ENCODE assay signal across 9 cellular contexts in the genomic region with DNA sequence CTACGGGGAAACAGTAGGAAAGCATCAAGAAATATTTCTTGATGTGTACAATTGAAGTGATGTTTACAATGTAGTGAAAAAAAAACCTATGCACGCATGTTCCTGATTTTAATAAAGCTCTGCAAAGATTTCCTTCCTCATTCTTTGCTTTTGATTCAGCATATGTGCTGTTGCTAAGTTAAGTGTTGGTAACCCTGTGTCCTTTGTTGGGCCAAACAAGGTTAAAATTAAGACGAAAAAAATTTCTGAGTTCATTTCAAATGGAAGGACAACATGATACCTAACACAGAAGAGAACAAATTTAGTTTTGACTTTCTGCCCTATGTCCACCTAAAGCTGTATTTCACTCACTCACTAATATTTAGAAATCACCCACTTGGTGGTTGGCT.
A peak's percentile ranks its signal among the peaks of the same experiment; 100 is the strongest.
DNase-seq lines count a peak whose midpoint lies in the region; ATAC-seq, FAIRE-seq and TF ChIP-seq lines count a peak whose summit lies in the region.
"Had no signal": no experiment of that assay in that cellular context is flagged by ENCODE, and none has a peak within 500 bp of the region (broad histone marks: within the 10 kb centered on the region; RNA-seq: fewer than 3 reads in every experiment).

No MANE protein-coding gene starts in this region.

- no peak for TF ChIP-seq POLR2A in K562 (conservative IDR thresholded peaks at IDR 0.05)
- TF ChIP-seq POLR2A in erythroblast (IDR thresholded peaks at IDR 0.05; ENCODE audit: low read length), result no peak

- peak overlapping the region; percentile 100 for H3K27ac Mint-ChIP-seq in CD8-positive, alpha-beta T cell
- peak overlapping the region; percentile 90 to 100 (median 99) for H3K27ac Mint-ChIP-seq in naive thymus-derived CD4-positive, alpha-beta T cell

- no peak for ATAC-seq in CD8-positive, alpha-beta T cell
- ATAC-seq in HG03565 (IDR thresholded peaks at IDR 0.05; ENCODE audit: unreplicated experiment) (peak; percentile 1), K562 (no peak), HG03196 (IDR thresholded peaks at IDR 0.05; ENCODE audit: unreplicated experiment) (no peak)
- no peak for ATAC-seq in naive thymus-derived CD4-positive, alpha-beta T cell

- H3K79me2 ChIP-seq in K562 (ENCODE audit: control insufficient read depth, insufficient read depth, low read length), result peaks cover 92% of the 10 kb centered on the region

- no peak for FAIRE-seq in K562 (lab: Jason Lieb, UNC)

- H3K27ac ChIP-seq in CD8-positive, alpha-beta T cell (ENCODE audit: low read depth, low read length), result peak overlapping the region; percentile 82
- H3K27ac ChIP-seq in K562 (ENCODE audit: extremely low read depth, low read depth, low read length), result peak overlapping the region; percentile 41; the same call in 1 of the 3 replicates
- H3K27ac ChIP-seq in naive thymus-derived CD4-positive, alpha-beta T cell (ENCODE audit: low read depth, low read length), result peak overlapping the region; percentile 97
- H3K27ac ChIP-seq: SK-N-MC had no signal

- no peak for TF ChIP-seq CTCF in CD8-positive, alpha-beta T cell (IDR thresholded peaks at IDR 0.05)
- no peak for TF ChIP-seq CTCF in K562 (IDR thresholded peaks at IDR 0.05 in 2 of 3, conservative IDR thresholded peaks at IDR 0.05 in 1 of 3; ENCODE audit: insufficient read depth in 2 of 3, low read depth in 1 of 3, low read length in 3 of 3)

- H3K36me3 Mint-ChIP-seq in CD8-positive, alpha-beta T cell, result peaks cover 71% of the 10 kb centered on the region
- peaks cover 10 to 59% (median 34%) of the 10 kb centered on the region in 5 donors for H3K36me3 Mint-ChIP-seq in naive thymus-derived CD4-positive, alpha-beta T cell

- H3K4me3 ChIP-seq in CD8-positive, alpha-beta T cell (ENCODE audit: low read depth, low read length), result peak overlapping the region; percentile 61
- no peak overlapping the region for H3K4me3 ChIP-seq in K562
- H3K4me3 ChIP-seq in naive thymus-derived CD4-positive, alpha-beta T cell (ENCODE audit: low read length), result peak overlapping the region; percentile 67
- H3K4me3 ChIP-seq: SK-N-MC had no signal

- H3K36me3 ChIP-seq in CD8-positive, alpha-beta T cell (ENCODE audit: insufficient read depth, low read length), result peaks cover 2% of the 10 kb centered on the region
- peaks cover 85% of the 10 kb centered on the region for H3K36me3 ChIP-seq in K562 (ENCODE audit: control insufficient read depth, insufficient read depth, low read length)
- peaks cover 5 to 27% (median 8%) of the 10 kb centered on the region in 3 experiments for H3K36me3 ChIP-seq in naive thymus-derived CD4-positive, alpha-beta T cell (ENCODE audit: control insufficient read depth in 2 of 3, insufficient read depth in 3 of 3, low read length in 3 of 3)

- CTCF ChIA-PET in CD8-positive, alpha-beta T cell (lab: Charles Lee), result interaction anchor here (0.7 to 2.4 kb wide), 9 partner anchors 9 to 117 kb away, joined by 3 to 22 read pairs (median 6); no protein-coding TSS in a partner anchor
- CTCF ChIA-PET in K562 (lab: Yijun Ruan, JAX; ENCODE audit: low intra/inter-chr PET ratio), result no interaction called here
- CTCF ChIA-PET in naive thymus-derived CD4-positive, alpha-beta T cell (lab: Charles Lee), result interaction anchor here (1.1 to 4.2 kb wide), 5 partner anchors 12 to 102 kb away, joined by 4 to 57 read pairs (median 6); no protein-coding TSS in a partner anchor

- no peak for TF ChIP-seq EP300 in K562 (IDR thresholded peaks at IDR 0.05; ENCODE audit: low read length)

- DNase-seq in CD8-positive, alpha-beta T cell, result no peak
- no peak for DNase-seq in K562 (ENCODE audit: extremely low read depth in 1 of 4, low spot score in 3 of 4)
- peak in 5 of 9 donors; percentile 9 to 58 (median 42) for DNase-seq in naive thymus-derived CD4-positive, alpha-beta T cell
- no peak for DNase-seq in DMS 273 treated with DMSO at 0.1 percent for 48 hours (lab: John Stamatoyannopoulos, UW)
- no peak for DNase-seq in NK-92 treated with Interleukin-12 subunit alpha and Interleukin-12 subunit beta, amount 100 ng/mL, for 24 hours (lab: John Stamatoyannopoulos, UW)
- no peak for DNase-seq in erythroblast (lab: John Stamatoyannopoulos, UW)

- no peaks in the 10 kb centered on the region for H3K27me3 Mint-ChIP-seq in CD8-positive, alpha-beta T cell (ENCODE audit: low read depth)
- peaks cover 0 to 2% (median 0%) of the 10 kb centered on the region in 5 donors for H3K27me3 Mint-ChIP-seq in naive thymus-derived CD4-positive, alpha-beta T cell

- H3K27me3 ChIP-seq in CD8-positive, alpha-beta T cell (ENCODE audit: insufficient read depth, low read length), result no peaks in the 10 kb centered on the region
- H3K27me3 ChIP-seq in K562 (ENCODE audit: control insufficient read depth in 2 of 2, insufficient read depth in 2 of 2, low read length in 2 of 2), result no peaks in the 10 kb centered on the region
- no peaks in the 10 kb centered on the region for H3K27me3 ChIP-seq in naive thymus-derived CD4-positive, alpha-beta T cell (ENCODE audit: control insufficient read depth in 2 of 2, insufficient read depth in 2 of 2, low read length in 2 of 2)

- in situ Hi-C loops in K562 (cut with MboI), result no loop called here

- no peak overlapping the region; the same call in 1 of the 2 replicates for H3K4me2 ChIP-seq in K562 (ENCODE audit: insufficient read depth, low read length)

- H3K4me1 ChIP-seq in CD8-positive, alpha-beta T cell (ENCODE audit: insufficient read depth, low read length), result peaks cover 83% of the 10 kb centered on the region
- H3K4me1 ChIP-seq in K562 (replicated peaks in 1 of 2; ENCODE audit: control insufficient read depth in 2 of 2, insufficient read depth in 2 of 2, low read length in 2 of 2), result peaks cover 0 to 16% of the 10 kb centered on the region in 2 experiments; a peak in 3 of 5 replicates
- peaks cover 64 to 68% of the 10 kb centered on the region in 2 donors for H3K4me1 ChIP-seq in naive thymus-derived CD4-positive, alpha-beta T cell (ENCODE audit: control insufficient read depth in 2 of 2, insufficient read depth in 2 of 2, low read length in 2 of 2)

- 71% methylated on average over 3 of the region's 3 CpGs for WGBS in K562 (ENCODE audit: insufficient coverage, low coverage, missing lambda C conversion rate)

- no peaks in the 10 kb centered on the region for H3K9me1 ChIP-seq in K562 (ENCODE audit: control insufficient read depth, insufficient read depth, low read length)

- peaks cover 86% of the 10 kb centered on the region for H3K4me1 Mint-ChIP-seq in CD8-positive, alpha-beta T cell (ENCODE audit: low read depth)
- peaks cover 62 to 91% (median 86%) of the 10 kb centered on the region in 7 donors for H3K4me1 Mint-ChIP-seq in naive thymus-derived CD4-positive, alpha-beta T cell

- peak overlapping the region in 1 of 2 experiments; percentile 60; a peak in 1 of 4 replicates for H3K9ac ChIP-seq in K562 (ENCODE audit: insufficient read depth in 1 of 2, low read depth in 2 of 2, low read length in 2 of 2)

- intact Hi-C loops in CD8-positive, alpha-beta T cell (cut with DNase I, micrococcal nuclease), result loop anchor here (1.0 to 2.0 kb wide), 4 partner anchors 14 to 63 kb away; a partner anchor contains a TSS
- intact Hi-C loops in K562 (cut with micrococcal nuclease), result no loop called here
- intact Hi-C loops in naive thymus-derived CD4-positive, alpha-beta T cell (cut with micrococcal nuclease), result loop anchor here (1.0 to 5.0 kb wide), 8 partner anchors 18 to 1757 kb away; a partner anchor contains a TSS

- no TSS peak for BruUV-seq in K562 (replicated peaks; lab: Mats Ljungman, UMichigan)

- no peaks in the 10 kb centered on the region for H3K9me3 Mint-ChIP-seq in CD8-positive, alpha-beta T cell
- H3K9me3 Mint-ChIP-seq in naive thymus-derived CD4-positive, alpha-beta T cell, result peaks cover 0 to 4% (median 0%) of the 10 kb centered on the region in 11 donors

- no peak for TF ChIP-seq RAD21 in K562 (CRISPR knock-in tag; conservative IDR thresholded peaks at IDR 0.05 in 1 of 2, IDR thresholded peaks at IDR 0.05 in 1 of 2)

- POLR2A ChIA-PET in CD8-positive, alpha-beta T cell (lab: Charles Lee), result interaction anchor here (0.6 to 8.9 kb wide), 22 partner anchors 11 to 1613 kb away, joined by 3 to 239 read pairs (median 8); a partner anchor contains a TSS
- POLR2A ChIA-PET in K562 (lab: Yijun Ruan, JAX), result interaction anchor here (0.7 to 1.6 kb wide), 5 partner anchors 12 to 161 kb away, joined by 3 to 5 read pairs (median 4); no protein-coding TSS in a partner anchor
- POLR2A ChIA-PET in naive thymus-derived CD4-positive, alpha-beta T cell (lab: Charles Lee), result interaction anchor here (0.6 to 5.6 kb wide), 24 partner anchors 11 to 239 kb away, joined by 3 to 426 read pairs (median 7); a partner anchor contains a TSS

- H3K4me3 Mint-ChIP-seq in CD8-positive, alpha-beta T cell, result peak overlapping the region; percentile 92
- peak overlapping the region; percentile 85 to 96 (median 90) for H3K4me3 Mint-ChIP-seq in naive thymus-derived CD4-positive, alpha-beta T cell

- no peak overlapping the region for H2AFZ ChIP-seq in K562 (ENCODE audit: low read depth, low read length)

- no peaks in the 10 kb centered on the region for H3K9me3 ChIP-seq in CD8-positive, alpha-beta T cell (ENCODE audit: low read length)
- no peaks in the 10 kb centered on the region for H3K9me3 ChIP-seq in K562 (replicated peaks; ENCODE audit: control insufficient read depth, insufficient read depth, low read depth, low read length)
- H3K9me3 ChIP-seq in naive thymus-derived CD4-positive, alpha-beta T cell (ENCODE audit: control insufficient read depth in 2 of 3, low read length in 3 of 3), result no peaks in the 10 kb centered on the region

- H4K20me1 ChIP-seq in K562 (replicated peaks; ENCODE audit: control insufficient read depth, insufficient read depth, low read length), result no peaks in the 10 kb centered on the region; the same call in 1 of the 2 replicates

TF ChIP-seq in K562, 482 proteins besides CTCF, POLR2A, EP300 and RAD21 (continues in another document):
- TF ChIP-seq TAF9B (IDR thresholded peaks at IDR 0.05; ENCODE audit: partially characterized antibody) (no peak), POLR2AphosphoS2 (IDR thresholded peaks at IDR 0.05; ENCODE audit: low read length) (no peak), TEAD1 (CRISPR knock-in tag; IDR thresholded peaks at IDR 0.05) (no peak), MAFF (IDR thresholded peaks at IDR 0.05; ENCODE audit: low read length) (no peak), ZNF586 (CRISPR knock-in tag; conservative IDR thresholded peaks at IDR 0.05) (no peak), ZNF224 (CRISPR knock-in tag; IDR thresholded peaks at IDR 0.05) (no peak)
- TF ChIP-seq, protein P1, sequence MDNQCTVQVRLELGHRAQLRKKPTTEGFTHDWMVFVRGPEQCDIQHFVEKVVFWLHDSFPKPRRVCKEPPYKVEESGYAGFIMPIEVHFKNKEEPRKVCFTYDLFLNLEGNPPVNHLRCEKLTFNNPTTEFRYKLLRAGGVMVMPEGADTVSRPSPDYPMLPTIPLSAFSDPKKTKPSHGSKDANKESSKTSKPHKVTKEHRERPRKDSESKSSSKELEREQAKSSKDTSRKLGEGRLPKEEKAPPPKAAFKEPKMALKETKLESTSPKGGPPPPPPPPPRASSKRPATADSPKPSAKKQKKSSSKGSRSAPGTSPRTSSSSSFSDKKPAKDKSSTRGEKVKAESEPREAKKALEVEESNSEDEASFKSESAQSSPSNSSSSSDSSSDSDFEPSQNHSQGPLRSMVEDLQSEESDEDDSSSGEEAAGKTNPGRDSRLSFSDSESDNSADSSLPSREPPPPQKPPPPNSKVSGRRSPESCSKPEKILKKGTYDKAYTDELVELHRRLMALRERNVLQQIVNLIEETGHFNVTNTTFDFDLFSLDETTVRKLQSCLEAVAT (IDR thresholded peaks at IDR 0.05), result no peak

Comparison
In these comparisons a context has a peak if more than half of its experiments do, and no peak if none do; other contexts are left out.
1. DNase-seq: peak in naive thymus-derived CD4-positive, alpha-beta T cell (5 of 9); none in CD8-positive, alpha-beta T cell (0 of 7), K562 (0 of 4), DMS 273 treated with DMSO at 0.1 percent for 48 hours (single experiment), NK-92 treated with Interleukin-12 subunit alpha and Interleukin-12 subunit beta, amount 100 ng/mL, for 24 hours (single experiment) and erythroblast (0 of 2).
2. H3K27ac ChIP-seq: peak in every context shown above with its lines; median percentile 97 in naive thymus-derived CD4-positive, alpha-beta T cell; 82 in CD8-positive, alpha-beta T cell; 41 in K562.